Comparison of ENCODE assay signal across 9 cellular contexts in genomic region chr19:6066661-6067646, GRCh38. TPM values are rescaled to one million over a fixed set of nuclear protein-coding genes. Genes with fewer than 3 reads are reported as not detected.
DNase-seq lines count a peak whose midpoint lies in the region; ATAC-seq, FAIRE-seq and TF ChIP-seq lines count a peak whose summit lies in the region.
"Had no signal": no experiment of that assay in that cellular context is flagged by ENCODE, and none has a peak within 500 bp of the region (broad histone marks: within the 10 kb centered on the region; RNA-seq: fewer than 3 reads in every experiment).

No MANE protein-coding gene starts in this region.

- in situ Hi-C loops in ACHN (cut with HindIII; ENCODE audit: low pct_ligation_motif_present, low pct_unique_long_range_greater_than_20kb, low sequenced_read_pairs), result no loop called here
- in situ Hi-C loops in astrocyte of the spinal cord (cut with HindIII; ENCODE audit: low sequenced_read_pairs), result no loop called here

- DNase-seq in ACHN, result peak; percentile 95
- DNase-seq in GM23338 (ENCODE audit: low spot score), result peak; percentile 98
- peak; percentile 18 for DNase-seq in NCI-H460 (ENCODE audit: extremely low read depth, low read depth)
- peak; percentile 95 for DNase-seq in astrocyte of the spinal cord (ENCODE audit: low read depth, low spot score)
- peak; percentile 93 for DNase-seq in left ventricle myocardium inferior
- peak; percentile 63 for DNase-seq in pons (ENCODE audit: low spot score)
- DNase-seq in GM12891 (ENCODE audit: insufficient read length, low spot score), result no peak

- no peaks in the 10 kb centered on the region for H3K9me3 ChIP-seq in left ventricle myocardium inferior (replicated peaks)

- no peak for FAIRE-seq in GM12891 (lab: Jason Lieb, UNC)

- H4K20me1 ChIP-seq in GM23338 (replicated peaks; ENCODE audit: insufficient read depth), result no peaks in the 10 kb centered on the region

- peaks cover 8% of the 10 kb centered on the region for H3K27me3 Mint-ChIP-seq in GM23338 (ENCODE audit: insufficient read depth, low read depth, poor library complexity)

- H3K36me3 ChIP-seq in GM23338 (ENCODE audit: insufficient read depth) (no peaks in the 10 kb centered on the region), left ventricle myocardium inferior (no peaks in the 10 kb centered on the region)

- H2AFZ ChIP-seq in GM23338, result no peak overlapping the region

- peak overlapping the region; percentile 32 for H3K27ac Mint-ChIP-seq in GM23338

- TF ChIP-seq CTCF in GM23338 (conservative IDR thresholded peaks at IDR 0.05; ENCODE audit: low read depth in 2 of 2), result no peak
- no peak for TF ChIP-seq CTCF in astrocyte of the spinal cord (IDR thresholded peaks at IDR 0.05; ENCODE audit: low read depth, low read length)
- TF ChIP-seq CTCF in left ventricle myocardium inferior (IDR thresholded peaks at IDR 0.05; ENCODE audit: borderline replicate concordance), result no peak

- peak overlapping the region; percentile 26; the same call in 1 of the 2 replicates for H3K4me2 ChIP-seq in GM23338

- intact Hi-C loops in left ventricle myocardium inferior (cut with micrococcal nuclease), result loop anchor here (5.0 kb wide), 1 partner anchor 40 kb away; no protein-coding TSS in a partner anchor

- TF ChIP-seq POLR2A in GM12891 (IDR thresholded peaks at IDR 0.05; ENCODE audit: low read depth, low read length), result no peak

- no peak overlapping the region; the same call in 2 of the 3 replicates for H3K4me3 Mint-ChIP-seq in GM23338

- peaks cover 6% of the 10 kb centered on the region; the same call in 2 of the 3 replicates for H3K9me3 Mint-ChIP-seq in GM23338

- no peaks in the 10 kb centered on the region for H3K79me2 ChIP-seq in GM23338 (replicated peaks; ENCODE audit: insufficient read depth)

- no peak overlapping the region for H3K27ac ChIP-seq in GM23338 (ENCODE audit: low read depth)
- peak overlapping the region; percentile 85 for H3K27ac ChIP-seq in left ventricle myocardium inferior (replicated peaks)
- H3K27ac ChIP-seq: epithelial cell of prostate had no signal

- H3K4me1 ChIP-seq in GM23338 (ENCODE audit: insufficient read depth) (peaks cover 5% of the 10 kb centered on the region; the same call in 1 of the 2 replicates), left ventricle myocardium inferior (peaks cover 70% of the 10 kb centered on the region)

- no peaks in the 10 kb centered on the region for H3K9me2 ChIP-seq in GM23338 (ENCODE audit: insufficient read depth)

- H3K4me3 ChIP-seq in GM23338 (no peak overlapping the region), astrocyte of the spinal cord (ENCODE audit: low read depth, low read length) (no peak overlapping the region), left ventricle myocardium inferior (peak overlapping the region; percentile 28)

- H3K36me3 Mint-ChIP-seq in GM23338 (ENCODE audit: low read depth), result no peaks in the 10 kb centered on the region; the same call in 2 of the 3 replicates

- ATAC-seq in GM23338 (peak; percentile 92), HG02938 (IDR thresholded peaks at IDR 0.05; ENCODE audit: unreplicated experiment) (no peak)

- no peaks in the 10 kb centered on the region for H3F3A ChIP-seq in GM23338 (replicated peaks; ENCODE audit: low read depth)

- H3K27me3 ChIP-seq in GM23338 (ENCODE audit: insufficient read depth) (no peaks in the 10 kb centered on the region), left ventricle myocardium inferior (ENCODE audit: low read depth) (no peaks in the 10 kb centered on the region)

- H3K4me1 Mint-ChIP-seq in GM23338, result peaks cover 14% of the 10 kb centered on the region; the same call in 2 of the 3 replicates

TF ChIP-seq in GM23338, 12 proteins besides CTCF, POLR2A, EP300 and RAD21 (continues in another document):
- TF ChIP-seq REST (IDR thresholded peaks at IDR 0.05; ENCODE audit: unreplicated experiment) (no peak), ZNF331 (CRISPR knock-in tag; IDR thresholded peaks at IDR 0.05; ENCODE audit: low read depth) (no peak), EZH2 (IDR thresholded peaks at IDR 0.05; ENCODE audit: low read depth, unreplicated experiment) (no peak)

TF ChIP-seq in GM12891, 5 proteins besides CTCF, POLR2A, EP300 and RAD21:
- TF ChIP-seq TAF1 (IDR thresholded peaks at IDR 0.05; ENCODE audit: low read depth, low read length), result no peak
- TF ChIP-seq POLR2AphosphoS5 (IDR thresholded peaks at IDR 0.05; ENCODE audit: low read depth, low read length), result no peak
- no peak for TF ChIP-seq SPI1 (IDR thresholded peaks at IDR 0.05; ENCODE audit: low read depth, low read length)
- no peak for TF ChIP-seq PAX5 (IDR thresholded peaks at IDR 0.05; ENCODE audit: insufficient read depth, low read length, severe bottlenecking)
- TF ChIP-seq POU2F2 (IDR thresholded peaks at IDR 0.05; ENCODE audit: low read depth, low read length), result no peak
TF ChIP-seq in GM12891: peak in this region for 0.

RNA-seq across cellular contexts. Expression of gene RFX2, which starts 43.3 kb away (rescaled TPM):
- total RNA-seq in GM23338 (2014; rRNA removed; shearing (Covaris generic)), result 4.6 and 5.2 TPM in 2 replicates
- 11.5 and 13.0 TPM in 2 replicates for polyA plus RNA-seq in GM23338 (2016; fragmentation: Nextera tagmentation; extraction: Ambion mirVana)
- 5.2 and 7.8 TPM in 2 replicates for total RNA-seq in NCI-H460 (2014; rRNA removed; shearing (Covaris generic))
- 10.4 and 11.5 TPM in 2 replicates for polyA plus RNA-seq in NCI-H460 (2014; cell fraction: nucleus; rRNA removed)
- total RNA-seq in left ventricle myocardium inferior, result 6.1 TPM
- 1.8 TPM for polyA plus RNA-seq in GM12891 (2012; ENCODE audit: low read depth, missing spikeins)
